In the genomic region with DNA sequence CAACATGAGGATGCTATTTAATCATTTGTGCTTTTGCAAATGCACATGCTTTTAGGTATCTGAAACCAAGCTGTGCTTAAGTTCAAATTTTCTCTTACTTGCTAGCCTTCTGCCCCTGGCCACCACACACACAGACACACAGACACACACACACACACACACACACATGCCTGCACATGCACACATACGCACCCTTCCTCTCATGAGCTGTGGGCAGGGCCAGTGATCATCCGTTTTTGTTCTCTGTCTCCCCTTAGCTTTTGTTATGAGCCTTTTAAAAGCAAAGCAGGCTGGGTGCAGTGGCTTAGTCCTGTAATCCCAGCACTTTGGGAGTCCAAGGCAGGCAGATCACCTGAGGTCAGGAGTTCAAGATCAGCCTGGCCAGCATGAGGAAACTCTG, we compare ENCODE assay signal across 2 cellular contexts.
TF ChIP-seq lines count a peak whose summit lies in the region.

No MANE protein-coding gene starts in this region.

TF ChIP-seq in HEK293, 187 proteins besides CTCF, POLR2A, EP300 and RAD21:
- no peak for TF ChIP-seq ZNF488 (tag by site-specific recombination; IDR thresholded peaks at IDR 0.05)
- 0 out of 2 replicates have a peak, but pooled peaks have one; percentile 32 for TF ChIP-seq ZSCAN4 (tag by site-specific recombination; IDR thresholded peaks at IDR 0.05)

TF ChIP-seq in WTC11, 78 proteins besides CTCF, POLR2A, EP300 and RAD21:
- TF ChIP-seq ZNF263 (CRISPR knock-in tag; IDR thresholded peaks at IDR 0.05; ENCODE audit: low read depth) (no peak), ZBTB21 (CRISPR knock-in tag; IDR thresholded peaks at IDR 0.05; ENCODE audit: borderline replicate concordance) (no peak), NFYB (CRISPR knock-in tag; conservative IDR thresholded peaks at IDR 0.05; ENCODE audit: low read depth) (no peak), ZNF416 (CRISPR knock-in tag; IDR thresholded peaks at IDR 0.05) (no peak), ZNF671 (CRISPR knock-in tag; IDR thresholded peaks at IDR 0.05) (no peak), KAT7 (CRISPR knock-in tag; IDR thresholded peaks at IDR 0.05; ENCODE audit: borderline replicate concordance) (no peak), GTF2I (CRISPR knock-in tag; conservative IDR thresholded peaks at IDR 0.05) (no peak), FOXK1 (CRISPR knock-in tag; IDR thresholded peaks at IDR 0.05) (no peak), ZNF423 (CRISPR knock-in tag; IDR thresholded peaks at IDR 0.05) (no peak), MLX (CRISPR knock-in tag; IDR thresholded peaks at IDR 0.05) (no peak), ZNF512 (CRISPR knock-in tag; IDR thresholded peaks at IDR 0.05; ENCODE audit: borderline replicate concordance) (no peak), ATF1 (CRISPR knock-in tag; IDR thresholded peaks at IDR 0.05) (no peak), ARID4B (CRISPR knock-in tag; IDR thresholded peaks at IDR 0.05; ENCODE audit: borderline replicate concordance) (no peak)
- TF ChIP-seq, protein P1, sequence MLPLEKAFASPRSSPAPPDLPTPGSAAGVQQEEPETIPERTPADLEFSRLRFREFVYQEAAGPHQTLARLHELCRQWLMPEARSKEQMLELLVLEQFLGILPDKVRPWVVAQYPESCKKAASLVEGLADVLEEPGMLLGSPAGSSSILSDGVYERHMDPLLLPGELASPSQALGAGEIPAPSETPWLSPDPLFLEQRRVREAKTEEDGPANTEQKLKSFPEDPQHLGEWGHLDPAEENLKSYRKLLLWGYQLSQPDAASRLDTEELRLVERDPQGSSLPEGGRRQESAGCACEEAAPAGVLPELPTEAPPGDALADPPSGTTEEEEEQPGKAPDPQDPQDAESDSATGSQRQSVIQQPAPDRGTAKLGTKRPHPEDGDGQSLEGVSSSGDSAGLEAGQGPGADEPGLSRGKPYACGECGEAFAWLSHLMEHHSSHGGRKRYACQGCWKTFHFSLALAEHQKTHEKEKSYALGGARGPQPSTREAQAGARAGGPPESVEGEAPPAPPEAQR (CRISPR knock-in tag; IDR thresholded peaks at IDR 0.05) = no peak
- TF ChIP-seq, protein P2, sequence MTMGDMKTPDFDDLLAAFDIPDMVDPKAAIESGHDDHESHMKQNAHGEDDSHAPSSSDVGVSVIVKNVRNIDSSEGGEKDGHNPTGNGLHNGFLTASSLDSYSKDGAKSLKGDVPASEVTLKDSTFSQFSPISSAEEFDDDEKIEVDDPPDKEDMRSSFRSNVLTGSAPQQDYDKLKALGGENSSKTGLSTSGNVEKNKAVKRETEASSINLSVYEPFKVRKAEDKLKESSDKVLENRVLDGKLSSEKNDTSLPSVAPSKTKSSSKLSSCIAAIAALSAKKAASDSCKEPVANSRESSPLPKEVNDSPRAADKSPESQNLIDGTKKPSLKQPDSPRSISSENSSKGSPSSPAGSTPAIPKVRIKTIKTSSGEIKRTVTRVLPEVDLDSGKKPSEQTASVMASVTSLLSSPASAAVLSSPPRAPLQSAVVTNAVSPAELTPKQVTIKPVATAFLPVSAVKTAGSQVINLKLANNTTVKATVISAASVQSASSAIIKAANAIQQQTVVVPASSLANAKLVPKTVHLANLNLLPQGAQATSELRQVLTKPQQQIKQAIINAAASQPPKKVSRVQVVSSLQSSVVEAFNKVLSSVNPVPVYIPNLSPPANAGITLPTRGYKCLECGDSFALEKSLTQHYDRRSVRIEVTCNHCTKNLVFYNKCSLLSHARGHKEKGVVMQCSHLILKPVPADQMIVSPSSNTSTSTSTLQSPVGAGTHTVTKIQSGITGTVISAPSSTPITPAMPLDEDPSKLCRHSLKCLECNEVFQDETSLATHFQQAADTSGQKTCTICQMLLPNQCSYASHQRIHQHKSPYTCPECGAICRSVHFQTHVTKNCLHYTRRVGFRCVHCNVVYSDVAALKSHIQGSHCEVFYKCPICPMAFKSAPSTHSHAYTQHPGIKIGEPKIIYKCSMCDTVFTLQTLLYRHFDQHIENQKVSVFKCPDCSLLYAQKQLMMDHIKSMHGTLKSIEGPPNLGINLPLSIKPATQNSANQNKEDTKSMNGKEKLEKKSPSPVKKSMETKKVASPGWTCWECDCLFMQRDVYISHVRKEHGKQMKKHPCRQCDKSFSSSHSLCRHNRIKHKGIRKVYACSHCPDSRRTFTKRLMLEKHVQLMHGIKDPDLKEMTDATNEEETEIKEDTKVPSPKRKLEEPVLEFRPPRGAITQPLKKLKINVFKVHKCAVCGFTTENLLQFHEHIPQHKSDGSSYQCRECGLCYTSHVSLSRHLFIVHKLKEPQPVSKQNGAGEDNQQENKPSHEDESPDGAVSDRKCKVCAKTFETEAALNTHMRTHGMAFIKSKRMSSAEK (CRISPR knock-in tag; IDR thresholded peaks at IDR 0.05; ENCODE audit: borderline replicate concordance) = no peak
- TF ChIP-seq, protein P3, sequence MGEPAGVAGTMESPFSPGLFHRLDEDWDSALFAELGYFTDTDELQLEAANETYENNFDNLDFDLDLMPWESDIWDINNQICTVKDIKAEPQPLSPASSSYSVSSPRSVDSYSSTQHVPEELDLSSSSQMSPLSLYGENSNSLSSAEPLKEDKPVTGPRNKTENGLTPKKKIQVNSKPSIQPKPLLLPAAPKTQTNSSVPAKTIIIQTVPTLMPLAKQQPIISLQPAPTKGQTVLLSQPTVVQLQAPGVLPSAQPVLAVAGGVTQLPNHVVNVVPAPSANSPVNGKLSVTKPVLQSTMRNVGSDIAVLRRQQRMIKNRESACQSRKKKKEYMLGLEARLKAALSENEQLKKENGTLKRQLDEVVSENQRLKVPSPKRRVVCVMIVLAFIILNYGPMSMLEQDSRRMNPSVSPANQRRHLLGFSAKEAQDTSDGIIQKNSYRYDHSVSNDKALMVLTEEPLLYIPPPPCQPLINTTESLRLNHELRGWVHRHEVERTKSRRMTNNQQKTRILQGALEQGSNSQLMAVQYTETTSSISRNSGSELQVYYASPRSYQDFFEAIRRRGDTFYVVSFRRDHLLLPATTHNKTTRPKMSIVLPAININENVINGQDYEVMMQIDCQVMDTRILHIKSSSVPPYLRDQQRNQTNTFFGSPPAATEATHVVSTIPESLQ (CRISPR knock-in tag; IDR thresholded peaks at IDR 0.05) = no peak
- TF ChIP-seq, protein P4, sequence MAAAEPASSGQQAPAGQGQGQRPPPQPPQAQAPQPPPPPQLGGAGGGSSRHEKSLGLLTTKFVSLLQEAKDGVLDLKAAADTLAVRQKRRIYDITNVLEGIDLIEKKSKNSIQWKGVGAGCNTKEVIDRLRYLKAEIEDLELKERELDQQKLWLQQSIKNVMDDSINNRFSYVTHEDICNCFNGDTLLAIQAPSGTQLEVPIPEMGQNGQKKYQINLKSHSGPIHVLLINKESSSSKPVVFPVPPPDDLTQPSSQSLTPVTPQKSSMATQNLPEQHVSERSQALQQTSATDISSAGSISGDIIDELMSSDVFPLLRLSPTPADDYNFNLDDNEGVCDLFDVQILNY (CRISPR knock-in tag; IDR thresholded peaks at IDR 0.05) = no peak
- TF ChIP-seq, protein P5, sequence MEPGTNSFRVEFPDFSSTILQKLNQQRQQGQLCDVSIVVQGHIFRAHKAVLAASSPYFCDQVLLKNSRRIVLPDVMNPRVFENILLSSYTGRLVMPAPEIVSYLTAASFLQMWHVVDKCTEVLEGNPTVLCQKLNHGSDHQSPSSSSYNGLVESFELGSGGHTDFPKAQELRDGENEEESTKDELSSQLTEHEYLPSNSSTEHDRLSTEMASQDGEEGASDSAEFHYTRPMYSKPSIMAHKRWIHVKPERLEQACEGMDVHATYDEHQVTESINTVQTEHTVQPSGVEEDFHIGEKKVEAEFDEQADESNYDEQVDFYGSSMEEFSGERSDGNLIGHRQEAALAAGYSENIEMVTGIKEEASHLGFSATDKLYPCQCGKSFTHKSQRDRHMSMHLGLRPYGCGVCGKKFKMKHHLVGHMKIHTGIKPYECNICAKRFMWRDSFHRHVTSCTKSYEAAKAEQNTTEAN (CRISPR knock-in tag; IDR thresholded peaks at IDR 0.05) = no peak
- TF ChIP-seq, protein P6, sequence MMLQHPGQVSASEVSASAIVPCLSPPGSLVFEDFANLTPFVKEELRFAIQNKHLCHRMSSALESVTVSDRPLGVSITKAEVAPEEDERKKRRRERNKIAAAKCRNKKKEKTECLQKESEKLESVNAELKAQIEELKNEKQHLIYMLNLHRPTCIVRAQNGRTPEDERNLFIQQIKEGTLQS (CRISPR knock-in tag; conservative IDR thresholded peaks at IDR 0.05) = no peak
